1 cellular context compared by ENCODE assay signal in the genomic region with DNA sequence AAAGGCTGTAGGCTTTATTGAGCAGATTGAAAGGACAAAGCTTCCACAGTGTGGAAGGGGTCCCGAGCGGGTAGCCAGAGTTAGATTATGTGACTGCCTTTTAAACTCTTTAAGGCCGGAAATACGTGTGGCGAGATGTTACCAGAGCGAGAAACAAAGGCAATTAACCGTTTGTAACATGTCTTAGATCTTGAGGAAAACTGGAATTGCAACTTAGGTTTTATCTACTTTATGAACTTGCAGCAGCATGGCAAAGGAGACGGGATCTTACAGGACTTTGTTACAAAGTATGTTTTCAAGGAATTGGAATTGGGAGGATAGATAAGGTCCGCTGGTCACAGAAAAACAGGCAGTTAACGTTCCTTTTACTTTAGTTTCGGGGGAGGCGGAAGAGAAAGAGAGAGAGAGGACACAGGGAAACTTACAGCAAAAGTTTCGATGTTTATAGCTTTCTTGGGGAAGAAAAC.
TF ChIP-seq lines count a peak whose summit lies in the region.

No MANE protein-coding gene starts in this region.

TF ChIP-seq in SK-N-SH, 30 proteins besides CTCF, POLR2A, EP300 and RAD21 (continued from another document):
- TF ChIP-seq, protein P1, sequence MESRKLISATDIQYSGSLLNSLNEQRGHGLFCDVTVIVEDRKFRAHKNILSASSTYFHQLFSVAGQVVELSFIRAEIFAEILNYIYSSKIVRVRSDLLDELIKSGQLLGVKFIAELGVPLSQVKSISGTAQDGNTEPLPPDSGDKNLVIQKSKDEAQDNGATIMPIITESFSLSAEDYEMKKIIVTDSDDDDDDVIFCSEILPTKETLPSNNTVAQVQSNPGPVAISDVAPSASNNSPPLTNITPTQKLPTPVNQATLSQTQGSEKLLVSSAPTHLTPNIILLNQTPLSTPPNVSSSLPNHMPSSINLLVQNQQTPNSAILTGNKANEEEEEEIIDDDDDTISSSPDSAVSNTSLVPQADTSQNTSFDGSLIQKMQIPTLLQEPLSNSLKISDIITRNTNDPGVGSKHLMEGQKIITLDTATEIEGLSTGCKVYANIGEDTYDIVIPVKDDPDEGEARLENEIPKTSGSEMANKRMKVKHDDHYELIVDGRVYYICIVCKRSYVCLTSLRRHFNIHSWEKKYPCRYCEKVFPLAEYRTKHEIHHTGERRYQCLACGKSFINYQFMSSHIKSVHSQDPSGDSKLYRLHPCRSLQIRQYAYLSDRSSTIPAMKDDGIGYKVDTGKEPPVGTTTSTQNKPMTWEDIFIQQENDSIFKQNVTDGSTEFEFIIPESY (IDR thresholded peaks at IDR 0.05; ENCODE audit: borderline replicate concordance, low read depth): no peak
- TF ChIP-seq CHD2 (IDR thresholded peaks at IDR 0.05; ENCODE audit: low read length, partially characterized antibody): no peak
- TF ChIP-seq RXRA (IDR thresholded peaks at IDR 0.05; ENCODE audit: borderline replicate concordance, low read depth): no peak
